In genomic region chr2:147927053-147927588, GRCh38 we compare ENCODE assay signal across 22 cellular contexts.
"Had no signal": no experiment of that assay in that cellular context is flagged by ENCODE, and none has a peak within 500 bp of the region (broad histone marks: within the 10 kb centered on the region; RNA-seq: fewer than 3 reads in every experiment).

No MANE protein-coding gene starts in this region.

- H3K4me3 Mint-ChIP-seq: activated naive CD4-positive, alpha-beta T cell treated with anti-CD3 and anti-CD28 coated beads for 36 hours; activated naive CD8-positive, alpha-beta T cell treated with anti-CD3 and anti-CD28 coated beads, Interleukin-2, amount 10 ng/mL, durations not matched to agents 7 days and 5 days; activated T-cell treated with anti-CD3 and anti-CD28 coated beads, Interleukin-2, amount 50 U/mL, for 24 hours; naive thymus-derived CD8-positive, alpha-beta T cell; T-helper 2 cell treated with Interferon-gamma antibody and Interleukin-4, amounts not matched to agents 5 μg/mL and 100 μg/mL, for 36 hours had no signal

- DNase-seq: activated CD4-positive, CD25-positive, alpha-beta regulatory T cell treated with anti-CD3 and anti-CD28 coated beads, Interleukin-2, amount 50 U/mL, for 72 hours; activated effector memory CD4-positive, alpha-beta T cell treated with Interleukin-2 at 50 U/mL for 16 hours; activated naive CD4-positive, alpha-beta T cell treated with anti-CD3 and anti-CD28 coated beads for 36 hours; activated naive CD8-positive, alpha-beta T cell treated with anti-CD3 and anti-CD28 coated beads, Interleukin-2, amount 10 ng/mL, durations not matched to agents 7 days and 5 days; activated T-cell treated with anti-CD3 and anti-CD28 coated beads, Interleukin-2, amount 50 U/mL, for 24 hours; central memory CD4-positive, alpha-beta T cell; dermis blood vessel endothelial cell; effector CD8-positive, alpha-beta T cell; erythroblast; foreskin keratinocyte; kidney; naive thymus-derived CD8-positive, alpha-beta T cell; ovary; stimulated activated CD4-positive, alpha-beta T cell treated with anti-CD3 and anti-CD28 coated beads, Interleukin-12 subunit alpha, Interleukin-12 subunit beta, amount 100 ng/mL, for 4 hours; stimulated activated CD4-positive, alpha-beta T cell treated with anti-CD3 and anti-CD28 coated beads, Interleukin-4, amount 100 ng/mL, for 4 hours; stimulated activated naive CD8-positive, alpha-beta T cell treated with anti-CD3 and anti-CD28 coated beads, Interleukin-15, Interleukin-2, amounts not matched to agents 100 U/mL and 50 U/mL, for 24 hours; upper lobe of right lung had no signal

- H3K27me3 Mint-ChIP-seq: activated naive CD8-positive, alpha-beta T cell treated with anti-CD3 and anti-CD28 coated beads, Interleukin-2, amount 10 ng/mL, durations not matched to agents 7 days and 5 days; activated T-cell treated with anti-CD3 and anti-CD28 coated beads, Interleukin-2, amount 50 U/mL, for 24 hours; naive thymus-derived CD8-positive, alpha-beta T cell had no signal

- H3K27ac Mint-ChIP-seq: activated naive CD4-positive, alpha-beta T cell treated with anti-CD3 and anti-CD28 coated beads for 36 hours; activated naive CD8-positive, alpha-beta T cell treated with anti-CD3 and anti-CD28 coated beads, Interleukin-2, amount 10 ng/mL, durations not matched to agents 7 days and 5 days; activated T-cell treated with anti-CD3 and anti-CD28 coated beads, Interleukin-2, amount 50 U/mL, for 24 hours; T-helper 2 cell treated with Interferon-gamma antibody and Interleukin-4, amounts not matched to agents 5 μg/mL and 100 μg/mL, for 36 hours had no signal

- H3K27me3 ChIP-seq: foreskin keratinocyte, neutrophil, ovary, upper lobe of right lung had no signal

- ATAC-seq: foreskin keratinocyte; naive thymus-derived CD8-positive, alpha-beta T cell; stimulated activated naive CD8-positive, alpha-beta T cell treated with anti-CD3 and anti-CD28 coated beads, Interleukin-15, Interleukin-2, amounts not matched to agents 100 U/mL and 50 U/mL, for 24 hours; upper lobe of right lung had no signal

- H3K9me3 ChIP-seq: neutrophil, ovary, prostate gland, upper lobe of right lung had no signal

- H3K4me3 ChIP-seq: lung, ovary, prostate gland, upper lobe of right lung had no signal

- H3K4me1 ChIP-seq: foreskin keratinocyte, prostate gland had no signal

- H3K36me3 ChIP-seq: neutrophil, ovary, prostate gland had no signal

- H3K27ac ChIP-seq: foreskin keratinocyte, neutrophil, ovary, prostate gland, upper lobe of right lung, VCaP had no signal

- H3K9me3 Mint-ChIP-seq: activated naive CD4-positive, alpha-beta T cell treated with anti-CD3 and anti-CD28 coated beads for 36 hours; activated naive CD8-positive, alpha-beta T cell treated with anti-CD3 and anti-CD28 coated beads, Interleukin-2, amount 10 ng/mL, durations not matched to agents 7 days and 5 days; activated T-cell treated with anti-CD3 and anti-CD28 coated beads, Interleukin-2, amount 50 U/mL, for 24 hours; T-helper 2 cell treated with Interferon-gamma antibody and Interleukin-4, amounts not matched to agents 5 μg/mL and 100 μg/mL, for 36 hours had no signal

- H3K4me1 Mint-ChIP-seq: activated naive CD8-positive, alpha-beta T cell treated with anti-CD3 and anti-CD28 coated beads, Interleukin-2, amount 10 ng/mL, durations not matched to agents 7 days and 5 days had no signal
